1 cellular context compared by ENCODE assay signal in genomic region chr1:216499581-216500272, GRCh38.
A peak's percentile ranks its signal among the peaks of the same experiment; 100 is the strongest.
TF ChIP-seq lines count a peak whose summit lies in the region.

No MANE protein-coding gene starts in this region.

TF ChIP-seq in HepG2, 621 proteins besides CTCF, POLR2A, EP300 and RAD21 (continued from another document):
- TF ChIP-seq NFE2 (CRISPR knock-in tag; IDR thresholded peaks at IDR 0.05) (no peak), PAXIP1 (CRISPR knock-in tag; conservative IDR thresholded peaks at IDR 0.05) (peak; percentile 77), KDM5B (CRISPR knock-in tag; IDR thresholded peaks at IDR 0.05; ENCODE audit: borderline replicate concordance) (no peak), ZFX (CRISPR knock-in tag; IDR thresholded peaks at IDR 0.05; ENCODE audit: low read depth) (no peak), AGO2 (optimal IDR thresholded peaks at IDR 0.05; ENCODE audit: low read depth, low read length) (no peak), ZZZ3 (CRISPR knock-in tag; IDR thresholded peaks at IDR 0.05; ENCODE audit: borderline replicate concordance) (no peak), CCDC6 (CRISPR knock-in tag; IDR thresholded peaks at IDR 0.05) (no peak), FIP1L1 (IDR thresholded peaks at IDR 0.05; ENCODE audit: borderline replicate concordance, insufficient read depth, low read depth, low read length) (no peak), SUZ12 (IDR thresholded peaks at IDR 0.05; ENCODE audit: low read depth, low read length) (no peak), FOXA3 (CRISPR knock-in tag; IDR thresholded peaks at IDR 0.05) (peak; percentile 47), JUN (CRISPR knock-in tag; IDR thresholded peaks at IDR 0.05) (no peak), JARID2 (CRISPR knock-in tag; IDR thresholded peaks at IDR 0.05; ENCODE audit: insufficient replicate concordance) (no peak), POLR2AphosphoS2 (IDR thresholded peaks at IDR 0.05; ENCODE audit: low read depth, low read length) (no peak), ZNF180 (CRISPR knock-in tag; IDR thresholded peaks at IDR 0.05; ENCODE audit: borderline replicate concordance, low read depth) (no peak), ATF7-NPFF (CRISPR knock-in tag; IDR thresholded peaks at IDR 0.05; ENCODE audit: low read depth) (no peak), KDM1A (CRISPR knock-in tag; IDR thresholded peaks at IDR 0.05) (no peak), CENPBD1 (CRISPR knock-in tag; IDR thresholded peaks at IDR 0.05; ENCODE audit: borderline replicate concordance, low read depth) (no peak), DNMT1 (CRISPR knock-in tag; IDR thresholded peaks at IDR 0.05) (no peak), SOX5 (CRISPR knock-in tag; IDR thresholded peaks at IDR 0.05; ENCODE audit: borderline replicate concordance) (peak; percentile 77; the same call in 1 of the 2 replicates), ATF3 (CRISPR knock-in tag; IDR thresholded peaks at IDR 0.05) (no peak), NFIC (IDR thresholded peaks at IDR 0.05; ENCODE audit: low read length) (peak; percentile 53; the same call in 1 of the 2 replicates), MIER3 (CRISPR knock-in tag; IDR thresholded peaks at IDR 0.05; ENCODE audit: borderline replicate concordance) (no peak), HNF4A (CRISPR knock-in tag; IDR thresholded peaks at IDR 0.05) (peak; percentile 92), ZNF460 (CRISPR knock-in tag; IDR thresholded peaks at IDR 0.05; ENCODE audit: borderline replicate concordance) (no peak), ZNF761 (CRISPR knock-in tag; conservative IDR thresholded peaks at IDR 0.05) (no peak), ARID5B (CRISPR knock-in tag; IDR thresholded peaks at IDR 0.05) (peak; percentile 87), GATAD2A (CRISPR knock-in tag; IDR thresholded peaks at IDR 0.05) (peak; percentile 79), NFIB (CRISPR knock-in tag; IDR thresholded peaks at IDR 0.05; ENCODE audit: borderline replicate concordance) (no peak), BCL6 (CRISPR knock-in tag; IDR thresholded peaks at IDR 0.05) (peak; percentile 65; the same call in 1 of the 2 replicates), SOX13 (IDR thresholded peaks at IDR 0.05) (no peak), SOX13 (CRISPR knock-in tag; conservative IDR thresholded peaks at IDR 0.05 in 1 of 2, IDR thresholded peaks at IDR 0.05 in 1 of 2) (peak in 1 of 2 experiments; percentile 78; a peak in 2 of 4 replicates), TAF1 (CRISPR knock-in tag; IDR thresholded peaks at IDR 0.05) (no peak), SRF (IDR thresholded peaks at IDR 0.05; ENCODE audit: low read depth, low read length) (no peak), LCORL (IDR thresholded peaks at IDR 0.05) (peak; percentile 60), LCORL (CRISPR knock-in tag; IDR thresholded peaks at IDR 0.05) (peak; percentile 89), STAG1 (CRISPR knock-in tag; IDR thresholded peaks at IDR 0.05) (no peak)
- TF ChIP-seq, protein P1, sequence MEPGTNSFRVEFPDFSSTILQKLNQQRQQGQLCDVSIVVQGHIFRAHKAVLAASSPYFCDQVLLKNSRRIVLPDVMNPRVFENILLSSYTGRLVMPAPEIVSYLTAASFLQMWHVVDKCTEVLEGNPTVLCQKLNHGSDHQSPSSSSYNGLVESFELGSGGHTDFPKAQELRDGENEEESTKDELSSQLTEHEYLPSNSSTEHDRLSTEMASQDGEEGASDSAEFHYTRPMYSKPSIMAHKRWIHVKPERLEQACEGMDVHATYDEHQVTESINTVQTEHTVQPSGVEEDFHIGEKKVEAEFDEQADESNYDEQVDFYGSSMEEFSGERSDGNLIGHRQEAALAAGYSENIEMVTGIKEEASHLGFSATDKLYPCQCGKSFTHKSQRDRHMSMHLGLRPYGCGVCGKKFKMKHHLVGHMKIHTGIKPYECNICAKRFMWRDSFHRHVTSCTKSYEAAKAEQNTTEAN (CRISPR knock-in tag; conservative IDR thresholded peaks at IDR 0.05), result no peak
- TF ChIP-seq, protein P2, sequence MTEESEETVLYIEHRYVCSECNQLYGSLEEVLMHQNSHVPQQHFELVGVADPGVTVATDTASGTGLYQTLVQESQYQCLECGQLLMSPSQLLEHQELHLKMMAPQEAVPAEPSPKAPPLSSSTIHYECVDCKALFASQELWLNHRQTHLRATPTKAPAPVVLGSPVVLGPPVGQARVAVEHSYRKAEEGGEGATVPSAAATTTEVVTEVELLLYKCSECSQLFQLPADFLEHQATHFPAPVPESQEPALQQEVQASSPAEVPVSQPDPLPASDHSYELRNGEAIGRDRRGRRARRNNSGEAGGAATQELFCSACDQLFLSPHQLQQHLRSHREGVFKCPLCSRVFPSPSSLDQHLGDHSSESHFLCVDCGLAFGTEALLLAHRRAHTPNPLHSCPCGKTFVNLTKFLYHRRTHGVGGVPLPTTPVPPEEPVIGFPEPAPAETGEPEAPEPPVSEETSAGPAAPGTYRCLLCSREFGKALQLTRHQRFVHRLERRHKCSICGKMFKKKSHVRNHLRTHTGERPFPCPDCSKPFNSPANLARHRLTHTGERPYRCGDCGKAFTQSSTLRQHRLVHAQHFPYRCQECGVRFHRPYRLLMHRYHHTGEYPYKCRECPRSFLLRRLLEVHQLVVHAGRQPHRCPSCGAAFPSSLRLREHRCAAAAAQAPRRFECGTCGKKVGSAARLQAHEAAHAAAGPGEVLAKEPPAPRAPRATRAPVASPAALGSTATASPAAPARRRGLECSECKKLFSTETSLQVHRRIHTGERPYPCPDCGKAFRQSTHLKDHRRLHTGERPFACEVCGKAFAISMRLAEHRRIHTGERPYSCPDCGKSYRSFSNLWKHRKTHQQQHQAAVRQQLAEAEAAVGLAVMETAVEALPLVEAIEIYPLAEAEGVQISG (CRISPR knock-in tag; IDR thresholded peaks at IDR 0.05), result no peak
- TF ChIP-seq, protein P3, sequence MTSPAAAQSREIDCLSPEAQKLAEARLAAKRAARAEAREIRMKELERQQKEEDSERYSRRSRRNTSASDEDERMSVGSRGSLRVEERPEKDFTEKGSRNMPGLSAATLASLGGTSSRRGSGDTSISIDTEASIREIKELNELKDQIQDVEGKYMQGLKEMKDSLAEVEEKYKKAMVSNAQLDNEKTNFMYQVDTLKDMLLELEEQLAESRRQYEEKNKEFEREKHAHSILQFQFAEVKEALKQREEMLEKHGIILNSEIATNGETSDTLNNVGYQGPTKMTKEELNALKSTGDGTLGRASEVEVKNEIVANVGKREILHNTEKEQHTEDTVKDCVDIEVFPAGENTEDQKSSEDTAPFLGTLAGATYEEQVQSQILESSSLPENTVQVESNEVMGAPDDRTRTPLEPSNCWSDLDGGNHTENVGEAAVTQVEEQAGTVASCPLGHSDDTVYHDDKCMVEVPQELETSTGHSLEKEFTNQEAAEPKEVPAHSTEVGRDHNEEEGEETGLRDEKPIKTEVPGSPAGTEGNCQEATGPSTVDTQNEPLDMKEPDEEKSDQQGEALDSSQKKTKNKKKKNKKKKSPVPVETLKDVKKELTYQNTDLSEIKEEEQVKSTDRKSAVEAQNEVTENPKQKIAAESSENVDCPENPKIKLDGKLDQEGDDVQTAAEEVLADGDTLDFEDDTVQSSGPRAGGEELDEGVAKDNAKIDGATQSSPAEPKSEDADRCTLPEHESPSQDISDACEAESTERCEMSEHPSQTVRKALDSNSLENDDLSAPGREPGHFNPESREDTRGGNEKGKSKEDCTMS (CRISPR knock-in tag; conservative IDR thresholded peaks at IDR 0.05), result no peak
TF ChIP-seq in HepG2: peak in this region for 35.
